ENCODE assay signal across 17 cellular contexts in the genomic region with DNA sequence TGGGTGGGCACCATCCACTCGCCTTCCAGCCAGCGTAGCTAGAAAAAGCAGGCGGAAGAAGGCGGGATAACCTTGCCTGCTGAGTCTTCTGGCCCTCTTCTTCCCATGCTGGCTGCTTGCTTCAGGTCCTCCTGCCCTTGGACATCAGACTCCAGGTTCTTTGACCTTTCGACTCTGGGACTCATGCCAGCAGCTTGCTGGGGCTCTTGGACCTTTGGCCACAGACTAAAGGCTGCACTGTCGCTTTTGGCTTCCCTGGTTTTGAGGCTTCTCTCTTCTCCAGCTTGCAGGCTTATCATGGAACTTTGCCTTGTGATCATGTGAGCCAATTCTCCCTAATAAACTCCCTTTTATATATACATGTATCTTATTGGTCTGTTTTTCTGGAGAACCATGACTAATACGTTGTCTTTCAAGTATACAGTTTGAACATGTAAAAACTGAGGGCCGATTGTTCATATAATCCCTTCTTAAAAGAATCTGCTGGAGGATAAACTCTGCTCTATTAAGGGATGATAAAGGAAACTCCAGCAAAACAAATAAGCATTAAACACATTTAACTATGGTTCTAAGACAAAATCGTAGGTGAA.
DNase-seq lines count a peak whose midpoint lies in the region; ATAC-seq, FAIRE-seq and TF ChIP-seq lines count a peak whose summit lies in the region.
"Had no signal": no experiment of that assay in that cellular context is flagged by ENCODE, and none has a peak within 500 bp of the region (broad histone marks: within the 10 kb centered on the region; RNA-seq: fewer than 3 reads in every experiment).

No MANE protein-coding gene starts in this region.

- H3K36me3 ChIP-seq in HepG2 (replicated peaks in 1 of 2; ENCODE audit: control insufficient read depth in 1 of 2, insufficient read depth in 2 of 2, low read length in 2 of 2) (no peaks in the 10 kb centered on the region), small intestine (ENCODE audit: control insufficient read depth in 2 of 2, insufficient read depth in 2 of 2, low read length in 2 of 2) (no peaks in the 10 kb centered on the region)
- H3K36me3 ChIP-seq: BLaER1 had no signal

- H3K27ac ChIP-seq in HepG2 (ENCODE audit: extremely low read length, insufficient read depth, low read length) (no peak overlapping the region), small intestine (ENCODE audit: low read depth in 1 of 2, low read length in 1 of 2) (no peak overlapping the region)
- H3K27ac ChIP-seq: BLaER1, GM23248 had no signal

- H3K4me3 ChIP-seq in HepG2 (replicated peaks in 1 of 3; ENCODE audit: insufficient read depth in 1 of 3, low read depth in 2 of 3, low read length in 3 of 3) (no peak overlapping the region), small intestine (ENCODE audit: low read depth in 1 of 2, low read length in 2 of 2) (no peak overlapping the region)
- H3K4me3 ChIP-seq: BLaER1, GM12878, GM23248 had no signal

- H3K27me3 ChIP-seq in HepG2 (ENCODE audit: control insufficient read depth in 1 of 2, insufficient read depth in 2 of 2, low read length in 2 of 2) = no peaks in the 10 kb centered on the region
- no peaks in the 10 kb centered on the region for H3K27me3 ChIP-seq in small intestine (ENCODE audit: control insufficient read depth in 2 of 2, insufficient read depth in 2 of 2, low read length in 2 of 2)
- H3K27me3 ChIP-seq: BLaER1 had no signal

- H4K20me1 ChIP-seq in HepG2 (ENCODE audit: insufficient read depth, low read length) = no peaks in the 10 kb centered on the region
- H4K20me1 ChIP-seq: BLaER1 had no signal

- H3K9me3 ChIP-seq in HepG2 (ENCODE audit: low read length) = no peaks in the 10 kb centered on the region
- H3K9me3 ChIP-seq in small intestine (ENCODE audit: control insufficient read depth, low read depth) = no peaks in the 10 kb centered on the region
- H3K9me3 ChIP-seq: BLaER1 had no signal

- ATAC-seq in esophagus mucosa = peak; percentile 98
- ATAC-seq in HepG2 = no peak
- no peak for ATAC-seq in HG03520 (IDR thresholded peaks at IDR 0.05; ENCODE audit: unreplicated experiment)
- ATAC-seq: GM12878, HCT116 had no signal

- H3K9ac ChIP-seq in HepG2 (ENCODE audit: insufficient read depth, low read depth, low read length) = no peak overlapping the region
- H3K9ac ChIP-seq: BLaER1, GM23248 had no signal

- 28% methylated on average over 9 of the region's 9 CpGs for WGBS in HepG2 (ENCODE audit: low lambda C conversion rate)
- WGBS in small intestine, 3 donors = 47 to 73% (median 48%) methylated on average over 9 of the region's 9 CpGs

- TF ChIP-seq EP300 in HepG2 (IDR thresholded peaks at IDR 0.05; ENCODE audit: low read depth in 2 of 2, low read length in 2 of 2) (no peak), HepG2 (CRISPR knock-in tag; IDR thresholded peaks at IDR 0.05; ENCODE audit: borderline replicate concordance) (no peak)

- no TSS peak for BruUV-seq in HepG2 (replicated peaks; lab: Mats Ljungman, UMichigan)

- DNase-seq in COLO829 (ENCODE audit: low spot score) (peak; percentile 31), HepG2 (ENCODE audit: low spot score) (peak; percentile 9), small intestine (peak; percentile 96), anterior cingulate cortex (lab: John Stamatoyannopoulos, UW) (no peak), SK-N-DZ (ENCODE audit: low spot score) (no peak)
- DNase-seq: 8988T; AML-193; CD8-positive, alpha-beta memory T cell; DMS79; GM23248 had no signal

- intact Hi-C loops in HepG2 (cut with micrococcal nuclease; ENCODE audit: unreplicated experiment) = no loop called here

- FAIRE-seq in HepG2 (lab: Jason Lieb, UNC) (no peak), small intestine (lab: Jason Lieb, UNC) (no peak)
- FAIRE-seq: GM12878, GM18507, H54 had no signal

- H2AFZ ChIP-seq in HepG2 (ENCODE audit: low read length) = no peak overlapping the region
- H2AFZ ChIP-seq: GM23248 had no signal

- H3K4me1 ChIP-seq in HepG2 (ENCODE audit: insufficient read depth, low read length) (no peaks in the 10 kb centered on the region), small intestine (ENCODE audit: control insufficient read depth in 2 of 2, insufficient read depth in 1 of 2, low read depth in 1 of 2, low read length in 1 of 2) (peaks cover 0 to 5% of the 10 kb centered on the region in 2 donors)
- H3K4me1 ChIP-seq: BLaER1 had no signal

- no peaks in the 10 kb centered on the region for H3K79me2 ChIP-seq in HepG2 (ENCODE audit: insufficient read depth, low read length)

- CTCF ChIA-PET in HepG2 (lab: Yijun Ruan, JAX; ENCODE audit: low intra/inter-chr PET ratio, low total read pairs) = no interaction called here

- TF ChIP-seq RAD21 in HepG2 (CRISPR knock-in tag; IDR thresholded peaks at IDR 0.05) = no peak

- POLR2A ChIA-PET in HepG2 (lab: Yijun Ruan, JAX) = no interaction called here

- H3K4me2 ChIP-seq in HepG2 (ENCODE audit: low read depth, low read length) = no peak overlapping the region
- H3K4me2 ChIP-seq: BLaER1 had no signal

- in situ Hi-C loops in HepG2 (cut with HindIII; ENCODE audit: extremely low pct_ligation_motif_present, low pct_unique_long_range_greater_than_20kb) = no loop called here

- TF ChIP-seq POLR2A in HepG2 (IDR thresholded peaks at IDR 0.05; ENCODE audit: insufficient read depth in 1 of 2, low read depth in 2 of 2, low read length in 2 of 2) = no peak

- no peak for TF ChIP-seq CTCF in HepG2 (CRISPR knock-in tag; IDR thresholded peaks at IDR 0.05)

TF ChIP-seq in HepG2, 621 proteins besides CTCF, POLR2A, EP300 and RAD21:
- TF ChIP-seq, protein P1, sequence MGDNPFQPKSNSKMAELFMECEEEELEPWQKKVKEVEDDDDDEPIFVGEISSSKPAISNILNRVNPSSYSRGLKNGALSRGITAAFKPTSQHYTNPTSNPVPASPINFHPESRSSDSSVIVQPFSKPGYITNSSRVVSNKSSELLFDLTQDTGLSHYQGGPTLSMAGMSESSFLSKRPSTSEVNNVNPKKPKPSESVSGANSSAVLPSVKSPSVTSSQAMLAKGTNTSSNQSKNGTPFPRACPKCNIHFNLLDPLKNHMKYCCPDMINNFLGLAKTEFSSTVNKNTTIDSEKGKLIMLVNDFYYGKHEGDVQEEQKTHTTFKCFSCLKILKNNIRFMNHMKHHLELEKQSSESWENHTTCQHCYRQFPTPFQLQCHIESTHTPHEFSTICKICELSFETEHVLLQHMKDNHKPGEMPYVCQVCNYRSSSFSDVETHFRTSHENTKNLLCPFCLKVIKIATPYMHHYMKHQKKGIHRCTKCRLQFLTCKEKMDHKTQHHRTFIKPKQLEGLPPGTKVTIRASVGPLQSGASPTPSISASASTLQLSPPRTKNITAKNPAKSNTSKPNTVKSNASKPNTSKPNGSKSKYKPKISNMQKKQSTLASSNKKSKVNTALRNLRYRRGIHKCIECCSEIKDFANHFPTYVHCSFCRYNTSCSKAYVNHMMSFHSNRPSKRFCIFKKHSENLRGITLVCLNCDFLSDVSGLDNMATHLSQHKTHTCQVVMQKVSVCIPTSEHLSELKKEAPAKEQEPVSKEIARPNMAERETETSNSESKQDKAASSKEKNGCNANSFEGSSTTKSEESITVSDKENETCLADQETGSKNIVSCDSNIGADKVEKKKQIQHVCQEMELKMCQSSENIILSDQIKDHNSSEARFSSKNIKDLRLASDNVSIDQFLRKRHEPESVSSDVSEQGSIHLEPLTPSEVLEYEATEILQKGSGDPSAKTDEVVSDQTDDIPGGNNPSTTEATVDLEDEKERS (CRISPR knock-in tag; IDR thresholded peaks at IDR 0.05) = no peak
- TF ChIP-seq MLLT10 (CRISPR knock-in tag; IDR thresholded peaks at IDR 0.05) = no peak
- TF ChIP-seq MXD4 (CRISPR knock-in tag; IDR thresholded peaks at IDR 0.05) = no peak
- peak; percentile 71 for TF ChIP-seq HNF4A (CRISPR knock-in tag; IDR thresholded peaks at IDR 0.05)
TF ChIP-seq in HepG2: peak in this region for 1.

Comparison
In these comparisons a context has a peak if more than half of its experiments do, and no peak if none do; other contexts are left out.
1. DNase-seq: peak in COLO829 (single experiment), HepG2 (single experiment) and small intestine (single experiment); none in anterior cingulate cortex (0 of 58) and SK-N-DZ (single experiment).